In genomic region chrX:11666180-11666579, GRCh38 we compare ENCODE assay signal across 12 cellular contexts. TPM values are rescaled to one million over a fixed set of nuclear protein-coding genes. Genes with fewer than 3 reads are reported as not detected.
DNase-seq lines count a peak whose midpoint lies in the region; ATAC-seq and TF ChIP-seq lines count a peak whose summit lies in the region.
"Had no signal": no experiment of that assay in that cellular context is flagged by ENCODE, and none has a peak within 500 bp of the region (broad histone marks: within the 10 kb centered on the region; RNA-seq: fewer than 3 reads in every experiment).

No MANE protein-coding gene starts in this region.

- no peak for DNase-seq in AG04450 (ENCODE audit: low read depth, low spot score)
- peak; percentile 2 for DNase-seq in endothelial cell (ENCODE audit: low spot score)
- no peak for DNase-seq in NCI-H2029 (lab: John Stamatoyannopoulos, UW)
- no peak for DNase-seq in globus pallidus (ENCODE audit: low spot score)
- no peak for DNase-seq in NOMO-1 (lab: John Stamatoyannopoulos, UW; ENCODE audit: unreplicated experiment in 2 of 2)
- DNase-seq: NCI-H2029 treated with DMSO at 0.1 percent for 48 hours had no signal

- no peak overlapping the region for H3K27ac ChIP-seq in AG04450 (ENCODE audit: low read depth, low read length)
- H3K27ac ChIP-seq in HEK293 (ENCODE audit: extremely low read depth, low read depth, low read length), result no peak overlapping the region
- H3K27ac ChIP-seq: parathyroid adenoma, thyroid gland, VCaP had no signal

- no peaks in the 10 kb centered on the region for H3K4me1 ChIP-seq in HEK293 (ENCODE audit: control insufficient read depth, insufficient read depth, low read length)
- H3K4me1 ChIP-seq: parathyroid adenoma had no signal

- H3K36me3 ChIP-seq in HEK293 (ENCODE audit: control insufficient read depth in 2 of 2, insufficient read depth in 1 of 2, low read length in 2 of 2), result no peaks in the 10 kb centered on the region
- H3K36me3 ChIP-seq: thyroid gland had no signal

- H3K4me1 Mint-ChIP-seq in endothelial cell (ENCODE audit: unreplicated experiment), result no peaks in the 10 kb centered on the region
- peaks cover 28% of the 10 kb centered on the region for H3K4me1 Mint-ChIP-seq in nephron

- H3K9me3 ChIP-seq in AG04450 (ENCODE audit: control insufficient read depth, insufficient read depth, low read length) (no peaks in the 10 kb centered on the region; the same call in 1 of the 2 replicates), HEK293 (ENCODE audit: control insufficient read depth, insufficient read depth, low read depth, low read length) (no peaks in the 10 kb centered on the region)
- H3K9me3 ChIP-seq: thyroid gland had no signal

- peak overlapping the region; percentile 45 for H3K4me3 ChIP-seq in AG04450 (ENCODE audit: low read depth, low read length)
- no peak overlapping the region; the same call in none of the 2 replicates for H3K4me3 ChIP-seq in HEK293 (ENCODE audit: low read depth, low read length)

- CTCF ChIA-PET in AG04450 (lab: Charles Lee), result interaction anchor here (0.6 kb wide), 1 partner anchor 503 kb away, joined by 3 read pairs; no protein-coding TSS in a partner anchor
- CTCF ChIA-PET in HEK293 (lab: Yijun Ruan, JAX), result no interaction called here

- no peak for ATAC-seq in HG03108 (IDR thresholded peaks at IDR 0.05; ENCODE audit: unreplicated experiment)

- peak overlapping the region; percentile 74 for H3K4me3 Mint-ChIP-seq in endothelial cell (ENCODE audit: unreplicated experiment)
- H3K4me3 Mint-ChIP-seq in nephron, result peak overlapping the region; percentile 89 to 94 (median 91)

- H3K27me3 Mint-ChIP-seq in endothelial cell (ENCODE audit: unreplicated experiment), result peaks cover 9% of the 10 kb centered on the region
- H3K27me3 Mint-ChIP-seq in nephron (ENCODE audit: low read depth), result peaks cover 20% of the 10 kb centered on the region

- H3K9me3 Mint-ChIP-seq in endothelial cell (ENCODE audit: unreplicated experiment), result no peaks in the 10 kb centered on the region
- peaks cover 8% of the 10 kb centered on the region for H3K9me3 Mint-ChIP-seq in nephron

- peaks cover 34% of the 10 kb centered on the region for H3K27me3 ChIP-seq in AG04450 (ENCODE audit: control insufficient read depth, insufficient read depth, low read length)

- POLR2A ChIA-PET in AG04450 (lab: Yijun Ruan, JAX) (no interaction called here), HEK293 (lab: Yijun Ruan, JAX) (no interaction called here)

- TF ChIP-seq CTCF in AG04450 (IDR thresholded peaks at IDR 0.05; ENCODE audit: low read depth, low read length), result no peak
- TF ChIP-seq CTCF in HEK293 (tag by site-specific recombination; IDR thresholded peaks at IDR 0.05), result no peak
- no peak for TF ChIP-seq CTCF in endothelial cell (IDR thresholded peaks at IDR 0.05; ENCODE audit: unreplicated experiment)
- no peak for TF ChIP-seq CTCF in nephron (IDR thresholded peaks at IDR 0.05; ENCODE audit: unreplicated experiment in 3 of 3)

- H3K27ac Mint-ChIP-seq in endothelial cell (ENCODE audit: unreplicated experiment) (no peak overlapping the region), nephron (peak overlapping the region; percentile 17 to 87 (median 78))

- H3K36me3 Mint-ChIP-seq in endothelial cell (ENCODE audit: low read depth, unreplicated experiment) (no peaks in the 10 kb centered on the region), nephron (ENCODE audit: low read depth) (no peaks in the 10 kb centered on the region)

TF ChIP-seq in HEK293, 187 proteins besides CTCF, POLR2A, EP300 and RAD21:
- TF ChIP-seq KLF7 (tag by site-specific recombination; IDR thresholded peaks at IDR 0.05; ENCODE audit: borderline replicate concordance) (no peak), ZEB2 (tag by site-specific recombination; IDR thresholded peaks at IDR 0.05) (no peak), ZNF514 (tag by site-specific recombination; IDR thresholded peaks at IDR 0.05) (no peak), ZNF571 (tag by site-specific recombination; IDR thresholded peaks at IDR 0.05) (no peak), ZNF174 (tag by site-specific recombination; IDR thresholded peaks at IDR 0.05) (no peak), ZNF426 (tag by site-specific recombination; IDR thresholded peaks at IDR 0.05) (no peak), BCL11A (tag by site-specific recombination; IDR thresholded peaks at IDR 0.05; ENCODE audit: low read depth) (no peak), IKZF3 (tag by site-specific recombination; IDR thresholded peaks at IDR 0.05) (no peak), ZIC2 (tag by site-specific recombination; IDR thresholded peaks at IDR 0.05) (0 out of 2 replicates have a peak, but pooled peaks have one; percentile 17), ZNF501 (tag by site-specific recombination; IDR thresholded peaks at IDR 0.05) (no peak), ZBTB6 (tag by site-specific recombination; IDR thresholded peaks at IDR 0.05) (peak; percentile 61), ZNF658 (tag by site-specific recombination; IDR thresholded peaks at IDR 0.05) (no peak), ZNF645 (tag by site-specific recombination; IDR thresholded peaks at IDR 0.05) (no peak), ZNF639 (tag by site-specific recombination; IDR thresholded peaks at IDR 0.05) (no peak), ZNF121 (tag by site-specific recombination; IDR thresholded peaks at IDR 0.05) (no peak), ZNF394 (tag by site-specific recombination; IDR thresholded peaks at IDR 0.05; ENCODE audit: borderline replicate concordance) (no peak), ZNF211 (tag by site-specific recombination; IDR thresholded peaks at IDR 0.05; ENCODE audit: low read depth) (no peak), ZBTB8A (tag by site-specific recombination; IDR thresholded peaks at IDR 0.05) (peak; percentile 76), SP7 (tag by site-specific recombination; IDR thresholded peaks at IDR 0.05) (no peak), ZNF747 (tag by site-specific recombination; IDR thresholded peaks at IDR 0.05) (no peak)

RNA-seq across cellular contexts. Expression of gene ARHGAP6, which starts 0.5 kb away (rescaled TPM):
- 3.7 and 4.0 TPM in 2 replicates for polyA plus RNA-seq in AG04450 (2011; rRNA removed)
- 6.5 and 8.5 TPM in 2 replicates for polyA minus RNA-seq in AG04450 (2011; rRNA and poly(A)+ RNA removed)
- total RNA-seq in endothelial cell (ENCODE audit: unreplicated experiment), result 4.1 TPM
